ENCODE assay signal across 35 cellular contexts in genomic region chrX:136684120-136684519, GRCh38. TPM values are rescaled to one million over a fixed set of nuclear protein-coding genes. Genes with fewer than 3 reads are reported as not detected.
"Had no signal": no experiment of that assay in that cellular context is flagged by ENCODE, and none has a peak within 500 bp of the region (broad histone marks: within the 10 kb centered on the region; RNA-seq: fewer than 3 reads in every experiment).

No MANE protein-coding gene starts in this region.

- H3K9ac ChIP-seq: KMS-11, SK-N-SH had no signal

- H3K4me3 Mint-ChIP-seq: activated CD4-positive, alpha-beta T cell treated with anti-CD3 and anti-CD28 coated beads for 36 hours; activated CD4-positive, alpha-beta T cell treated with anti-CD3 and anti-CD28 coated beads, Interleukin-2, amount 10 ng/mL, durations not matched to agents 7 days and 5 days; activated CD8-positive, alpha-beta T cell treated with anti-CD3 and anti-CD28 coated beads, Interleukin-2, amount 10 ng/mL, durations not matched to agents 7 days and 5 days; activated naive CD4-positive, alpha-beta T cell treated with anti-CD3 and anti-CD28 coated beads for 36 hours; activated T-cell treated with anti-CD3 and anti-CD28 coated beads, Interleukin-2, amount 50 U/mL, for 4 hours; activated T-helper 1 cell treated with anti-CD3 and anti-CD28 coated beads, Interleukin-12 subunit alpha, Interleukin-12 subunit beta, Interleukin-2, Interleukin-4 antibody, amounts not matched to agents 30 ng/mL and 10 ng/mL and 1 ng/mL, durations not matched to agents 14 hours and 24 hours and 36 hours; brain; T-helper 1 cell treated with Interleukin-12 subunit alpha and Interleukin-12 subunit beta and Interleukin-4 antibody, amounts not matched to agents 30 μg/mL and 1 μg/mL, for 36 hours; T-helper 2 cell treated with Interferon-gamma antibody and Interleukin-4, amounts not matched to agents 5 μg/mL and 100 μg/mL, for 36 hours; WTC11 had no signal

- FAIRE-seq: bronchial epithelial cell had no signal

- DNase-seq: activated CD4-positive, alpha-beta T cell treated with anti-CD3 and anti-CD28 coated beads for 36 hours; activated CD4-positive, alpha-beta T cell treated with anti-CD3 and anti-CD28 coated beads, Interleukin-2, amount 10 ng/mL, durations not matched to agents 7 days and 5 days; activated CD4-positive, alpha-beta T cell treated with anti-CD3 and anti-CD28 coated beads, Interleukin-2, amount 50 U/mL, for 48 hours; activated CD8-positive, alpha-beta T cell treated with anti-CD3 and anti-CD28 coated beads, Interleukin-2, amount 10 ng/mL, durations not matched to agents 7 days and 5 days; activated gamma-delta T cell treated with Interleukin-2 at 50 U/mL for 16 hours; activated naive CD4-positive, alpha-beta T cell treated with anti-CD3 and anti-CD28 coated beads for 36 hours; activated T-cell treated with anti-CD3 and anti-CD28 coated beads, Interleukin-2, amount 50 U/mL, for 4 hours; adrenal gland; caudate nucleus; cerebellar nuclear complex; NCI-H1105 treated with DMSO at 0.1 percent for 48 hours; NCI-H1436; NCI-H1694; NCI-H1930; NCI-H2081 treated with DMSO at 0.1 percent for 48 hours; NCI-H226; NCI-H446 treated with DMSO at 0.1 percent for 48 hours; NCI-H524; NCI-H69; PC-3; Peyer's patch; RPMI8226; SHP77 treated with DMSO at 0.1 percent for 48 hours; SK-N-SH had no signal

- H3K4me2 ChIP-seq: KMS-11, SK-N-SH had no signal

- H3K9me3 ChIP-seq: adrenal gland, Peyer's patch, SJSA1, SK-N-SH had no signal

- H3K27ac Mint-ChIP-seq: activated CD4-positive, alpha-beta T cell treated with anti-CD3 and anti-CD28 coated beads for 36 hours; activated CD4-positive, alpha-beta T cell treated with anti-CD3 and anti-CD28 coated beads, Interleukin-2, amount 10 ng/mL, durations not matched to agents 7 days and 5 days; activated CD8-positive, alpha-beta T cell treated with anti-CD3 and anti-CD28 coated beads, Interleukin-2, amount 10 ng/mL, durations not matched to agents 7 days and 5 days; activated naive CD4-positive, alpha-beta T cell treated with anti-CD3 and anti-CD28 coated beads for 36 hours; activated naive CD4-positive, alpha-beta T cell treated with anti-CD3 and anti-CD28 coated beads, Interleukin-2, amount 50 U/mL, for 72 hours; activated T-helper 1 cell treated with anti-CD3 and anti-CD28 coated beads, Interleukin-12 subunit alpha, Interleukin-12 subunit beta, Interleukin-2, Interleukin-4 antibody, amounts not matched to agents 30 ng/mL and 10 ng/mL and 1 ng/mL, durations not matched to agents 14 hours and 24 hours and 36 hours; brain; T-helper 1 cell treated with Interleukin-12 subunit alpha and Interleukin-12 subunit beta and Interleukin-4 antibody, amounts not matched to agents 30 μg/mL and 1 μg/mL, for 36 hours; T-helper 2 cell treated with Interferon-gamma antibody and Interleukin-4, amounts not matched to agents 5 μg/mL and 100 μg/mL, for 36 hours; WTC11 had no signal

- H3K9me3 Mint-ChIP-seq: activated CD4-positive, alpha-beta T cell treated with anti-CD3 and anti-CD28 coated beads, Interleukin-2, amount 10 ng/mL, durations not matched to agents 7 days and 5 days; activated naive CD4-positive, alpha-beta T cell treated with anti-CD3 and anti-CD28 coated beads for 36 hours; activated naive CD4-positive, alpha-beta T cell treated with anti-CD3 and anti-CD28 coated beads, Interleukin-2, amount 50 U/mL, for 72 hours; activated T-cell treated with anti-CD3 and anti-CD28 coated beads, Interleukin-2, amount 50 U/mL, for 4 hours; activated T-helper 1 cell treated with anti-CD3 and anti-CD28 coated beads, Interleukin-12 subunit alpha, Interleukin-12 subunit beta, Interleukin-2, Interleukin-4 antibody, amounts not matched to agents 30 ng/mL and 10 ng/mL and 1 ng/mL, durations not matched to agents 14 hours and 24 hours and 36 hours; brain; T-helper 1 cell treated with Interleukin-12 subunit alpha and Interleukin-12 subunit beta and Interleukin-4 antibody, amounts not matched to agents 30 μg/mL and 1 μg/mL, for 36 hours; T-helper 2 cell treated with Interferon-gamma antibody and Interleukin-4, amounts not matched to agents 5 μg/mL and 100 μg/mL, for 36 hours; WTC11 had no signal

- H3K27me3 ChIP-seq: Peyer's patch, SJSA1 had no signal

- H3K4me3 ChIP-seq: adrenal gland, Peyer's patch, SJSA1 had no signal

- H3K27ac ChIP-seq: adrenal gland, KMS-11, Peyer's patch, SJSA1 had no signal

- ATAC-seq: activated CD4-positive, alpha-beta T cell treated with anti-CD3 and anti-CD28 coated beads for 36 hours; activated CD4-positive, CD25-positive, alpha-beta regulatory T cell treated with anti-CD3 and anti-CD28 coated beads, Interleukin-2, amount 50 U/mL, for 24 hours; activated CD8-positive, alpha-beta T cell treated with anti-CD3 and anti-CD28 coated beads, Interleukin-2, amount 10 ng/mL, durations not matched to agents 7 days and 5 days; activated T-cell treated with anti-CD3 and anti-CD28 coated beads, Interleukin-2, amount 50 U/mL, for 4 hours; PC-3; WTC11 had no signal

- H3K36me3 Mint-ChIP-seq: brain, WTC11 had no signal

- H3K27me3 Mint-ChIP-seq: activated CD4-positive, alpha-beta T cell treated with anti-CD3 and anti-CD28 coated beads for 36 hours; activated CD4-positive, alpha-beta T cell treated with anti-CD3 and anti-CD28 coated beads, Interleukin-2, amount 10 ng/mL, durations not matched to agents 7 days and 5 days had no signal

- H3K36me3 ChIP-seq: adrenal gland, Peyer's patch, SJSA1 had no signal

- H3K4me1 ChIP-seq: adrenal gland, Peyer's patch, SJSA1 had no signal

RNA-seq across cellular contexts. Expression of gene CD40LG, which starts 36.2 kb away (rescaled TPM):
- total RNA-seq: bronchial epithelial cell, M059J, PC-3, SJSA1, WTC11 had no signal
- polyA plus RNA-seq: SK-N-SH had no signal
